ENCODE assay signal across 12 cellular contexts in genomic region chr10:77710081-77710551, GRCh38.
DNase-seq lines count a peak whose midpoint lies in the region; ATAC-seq and TF ChIP-seq lines count a peak whose summit lies in the region.
"Had no signal": no experiment of that assay in that cellular context is flagged by ENCODE, and none has a peak within 500 bp of the region (broad histone marks: within the 10 kb centered on the region; RNA-seq: fewer than 3 reads in every experiment).

No MANE protein-coding gene starts in this region.

- H3K27ac Mint-ChIP-seq in memory B cell = no peak overlapping the region
- H3K27ac Mint-ChIP-seq: activated CD4-positive, alpha-beta T cell treated with anti-CD3 and anti-CD28 coated beads, Interleukin-2, amount 10 ng/mL, durations not matched to agents 7 days and 5 days had no signal

- no peak for TF ChIP-seq RAD21 in Ishikawa (IDR thresholded peaks at IDR 0.05; ENCODE audit: low read depth)

- H3K9me3 Mint-ChIP-seq in memory B cell = no peaks in the 10 kb centered on the region
- H3K9me3 Mint-ChIP-seq: activated CD4-positive, alpha-beta T cell treated with anti-CD3 and anti-CD28 coated beads, Interleukin-2, amount 10 ng/mL, durations not matched to agents 7 days and 5 days had no signal

- peak overlapping the region; percentile 74 for H3K4me3 Mint-ChIP-seq in memory B cell
- H3K4me3 Mint-ChIP-seq: activated CD4-positive, alpha-beta T cell treated with anti-CD3 and anti-CD28 coated beads, Interleukin-2, amount 10 ng/mL, durations not matched to agents 7 days and 5 days had no signal

- H3K36me3 Mint-ChIP-seq in memory B cell = no peaks in the 10 kb centered on the region

- peaks cover 10% of the 10 kb centered on the region for H3K27me3 Mint-ChIP-seq in memory B cell

- peaks cover 4% of the 10 kb centered on the region for H3K4me1 Mint-ChIP-seq in memory B cell

- peak; percentile 9 for TF ChIP-seq POLR2A in GM15510 (IDR thresholded peaks at IDR 0.05; ENCODE audit: borderline replicate concordance, extremely low read depth, insufficient read length)

- TF ChIP-seq EP300 in Ishikawa (IDR thresholded peaks at IDR 0.05; ENCODE audit: borderline replicate concordance) = peak; percentile 85

- DNase-seq in memory B cell (ENCODE audit: low spot score in 2 of 2) (no peak), cerebellar cortex (ENCODE audit: low spot score) (no peak), NCI-H510A treated with DMSO at 0.1 percent for 48 hours (lab: John Stamatoyannopoulos, UW) (no peak), GM03348 (ENCODE audit: low spot score) (no peak), RPMI8226 (no peak)
- DNase-seq: activated CD4-positive, alpha-beta T cell treated with anti-CD3 and anti-CD28 coated beads, Interleukin-2, amount 10 ng/mL, durations not matched to agents 7 days and 5 days; amniotic stem cell; SW 1271; trophoblast cell had no signal

- ATAC-seq in GM21381 (IDR thresholded peaks at IDR 0.05; ENCODE audit: unreplicated experiment) (peak; percentile 44), memory B cell (ENCODE audit: low read depth) (peak; percentile 21)

TF ChIP-seq in Ishikawa, 13 proteins besides CTCF, POLR2A, EP300 and RAD21:
- TF ChIP-seq, protein P1, sequence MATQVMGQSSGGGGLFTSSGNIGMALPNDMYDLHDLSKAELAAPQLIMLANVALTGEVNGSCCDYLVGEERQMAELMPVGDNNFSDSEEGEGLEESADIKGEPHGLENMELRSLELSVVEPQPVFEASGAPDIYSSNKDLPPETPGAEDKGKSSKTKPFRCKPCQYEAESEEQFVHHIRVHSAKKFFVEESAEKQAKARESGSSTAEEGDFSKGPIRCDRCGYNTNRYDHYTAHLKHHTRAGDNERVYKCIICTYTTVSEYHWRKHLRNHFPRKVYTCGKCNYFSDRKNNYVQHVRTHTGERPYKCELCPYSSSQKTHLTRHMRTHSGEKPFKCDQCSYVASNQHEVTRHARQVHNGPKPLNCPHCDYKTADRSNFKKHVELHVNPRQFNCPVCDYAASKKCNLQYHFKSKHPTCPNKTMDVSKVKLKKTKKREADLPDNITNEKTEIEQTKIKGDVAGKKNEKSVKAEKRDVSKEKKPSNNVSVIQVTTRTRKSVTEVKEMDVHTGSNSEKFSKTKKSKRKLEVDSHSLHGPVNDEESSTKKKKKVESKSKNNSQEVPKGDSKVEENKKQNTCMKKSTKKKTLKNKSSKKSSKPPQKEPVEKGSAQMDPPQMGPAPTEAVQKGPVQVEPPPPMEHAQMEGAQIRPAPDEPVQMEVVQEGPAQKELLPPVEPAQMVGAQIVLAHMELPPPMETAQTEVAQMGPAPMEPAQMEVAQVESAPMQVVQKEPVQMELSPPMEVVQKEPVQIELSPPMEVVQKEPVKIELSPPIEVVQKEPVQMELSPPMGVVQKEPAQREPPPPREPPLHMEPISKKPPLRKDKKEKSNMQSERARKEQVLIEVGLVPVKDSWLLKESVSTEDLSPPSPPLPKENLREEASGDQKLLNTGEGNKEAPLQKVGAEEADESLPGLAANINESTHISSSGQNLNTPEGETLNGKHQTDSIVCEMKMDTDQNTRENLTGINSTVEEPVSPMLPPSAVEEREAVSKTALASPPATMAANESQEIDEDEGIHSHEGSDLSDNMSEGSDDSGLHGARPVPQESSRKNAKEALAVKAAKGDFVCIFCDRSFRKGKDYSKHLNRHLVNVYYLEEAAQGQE (IDR thresholded peaks at IDR 0.05; ENCODE audit: low read depth) = no peak
- TF ChIP-seq TAF1 (IDR thresholded peaks at IDR 0.05; ENCODE audit: low read depth) = no peak
- TF ChIP-seq, protein P2, sequence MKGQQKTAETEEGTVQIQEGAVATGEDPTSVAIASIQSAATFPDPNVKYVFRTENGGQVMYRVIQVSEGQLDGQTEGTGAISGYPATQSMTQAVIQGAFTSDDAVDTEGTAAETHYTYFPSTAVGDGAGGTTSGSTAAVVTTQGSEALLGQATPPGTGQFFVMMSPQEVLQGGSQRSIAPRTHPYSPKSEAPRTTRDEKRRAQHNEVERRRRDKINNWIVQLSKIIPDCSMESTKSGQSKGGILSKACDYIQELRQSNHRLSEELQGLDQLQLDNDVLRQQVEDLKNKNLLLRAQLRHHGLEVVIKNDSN (IDR thresholded peaks at IDR 0.05) = no peak
- TF ChIP-seq, protein P3, sequence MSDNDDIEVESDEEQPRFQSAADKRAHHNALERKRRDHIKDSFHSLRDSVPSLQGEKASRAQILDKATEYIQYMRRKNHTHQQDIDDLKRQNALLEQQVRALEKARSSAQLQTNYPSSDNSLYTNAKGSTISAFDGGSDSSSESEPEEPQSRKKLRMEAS (IDR thresholded peaks at IDR 0.05) = peak; percentile 10; the same call in 1 of the 2 replicates
- TF ChIP-seq NFIC (IDR thresholded peaks at IDR 0.05) = peak; percentile 95
- TF ChIP-seq EGR1 (IDR thresholded peaks at IDR 0.05) = no peak
- 0 out of 2 replicates have a peak, but pooled peaks have one; percentile 89 for TF ChIP-seq ZBTB7A (IDR thresholded peaks at IDR 0.05; ENCODE audit: low read depth)
- TF ChIP-seq TCF12 (IDR thresholded peaks at IDR 0.05; ENCODE audit: low read depth) = peak; percentile 90
- peak; percentile 45; the same call in 1 of the 2 replicates for TF ChIP-seq CEBPB (IDR thresholded peaks at IDR 0.05)
- TF ChIP-seq YY1 (IDR thresholded peaks at IDR 0.05; ENCODE audit: low read depth) = peak; percentile 68
- no peak for TF ChIP-seq FOXM1 (IDR thresholded peaks at IDR 0.05; ENCODE audit: borderline replicate concordance, low read depth)
- no peak for TF ChIP-seq CREB1 (IDR thresholded peaks at IDR 0.05; ENCODE audit: low read depth)
- peak; percentile 66 for TF ChIP-seq TEAD4 (IDR thresholded peaks at IDR 0.05)
TF ChIP-seq in Ishikawa: peak in this region for 7.
